In the genomic region with DNA sequence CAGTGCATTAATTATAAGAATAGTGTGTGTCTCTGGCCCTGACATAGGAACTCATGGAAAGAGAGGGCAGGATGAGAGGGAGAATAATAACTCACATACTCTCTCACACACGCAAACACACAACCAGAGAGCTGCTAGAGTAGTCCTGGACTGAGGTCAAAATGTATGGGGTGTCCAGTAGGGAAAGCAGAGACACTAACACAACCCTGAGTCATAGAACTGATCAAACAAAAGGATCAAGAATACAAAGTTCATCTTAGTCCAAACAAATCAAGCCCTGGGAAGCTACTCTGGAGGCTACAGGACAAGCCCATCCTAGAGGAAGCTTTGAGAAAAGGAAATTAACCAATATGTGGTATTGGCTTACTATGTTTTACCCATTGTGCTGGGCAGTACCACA, we compare ENCODE assay signal across 1 cellular context.
TF ChIP-seq lines count a peak whose summit lies in the region.

No MANE protein-coding gene starts in this region.

TF ChIP-seq in HepG2, 621 proteins besides CTCF, POLR2A, EP300 and RAD21 (continued from another document and continues in another):
- TF ChIP-seq RNF219 (CRISPR knock-in tag; IDR thresholded peaks at IDR 0.05) (no peak), FIP1L1 (IDR thresholded peaks at IDR 0.05; ENCODE audit: borderline replicate concordance, insufficient read depth, low read depth, low read length) (no peak), CREB3 (CRISPR knock-in tag; IDR thresholded peaks at IDR 0.05) (no peak), ZNF333 (CRISPR knock-in tag; IDR thresholded peaks at IDR 0.05; ENCODE audit: borderline replicate concordance) (no peak), MAFG (CRISPR knock-in tag; IDR thresholded peaks at IDR 0.05) (no peak), RFX5 (IDR thresholded peaks at IDR 0.05; ENCODE audit: low read depth, low read length) (no peak), ZBTB2 (CRISPR knock-in tag; IDR thresholded peaks at IDR 0.05; ENCODE audit: low read depth) (no peak), ZFP1 (CRISPR knock-in tag; IDR thresholded peaks at IDR 0.05) (no peak), ZNF816 (CRISPR knock-in tag; IDR thresholded peaks at IDR 0.05; ENCODE audit: borderline replicate concordance) (no peak; the same call in 1 of the 2 replicates), HIVEP1 (CRISPR knock-in tag; IDR thresholded peaks at IDR 0.05) (no peak), KDM2A (CRISPR knock-in tag; IDR thresholded peaks at IDR 0.05; ENCODE audit: borderline replicate concordance, low read depth) (no peak), TOE1 (CRISPR knock-in tag; IDR thresholded peaks at IDR 0.05) (no peak), HNF4G (IDR thresholded peaks at IDR 0.05; ENCODE audit: borderline replicate concordance, low read depth, low read length) (peak; percentile 75; the same call in 1 of the 2 replicates), HNF4G (CRISPR knock-in tag; IDR thresholded peaks at IDR 0.05; ENCODE audit: borderline replicate concordance, low read depth) (no peak), ERF (CRISPR knock-in tag; IDR thresholded peaks at IDR 0.05) (peak; percentile 48; the same call in 1 of the 2 replicates), SSRP1 (CRISPR knock-in tag; IDR thresholded peaks at IDR 0.05) (no peak), ZNF878 (CRISPR knock-in tag; IDR thresholded peaks at IDR 0.05) (no peak), MATR3 (CRISPR knock-in tag; IDR thresholded peaks at IDR 0.05) (no peak), SNAPC5 (CRISPR knock-in tag; IDR thresholded peaks at IDR 0.05; ENCODE audit: borderline replicate concordance) (no peak), PRPF4 (IDR thresholded peaks at IDR 0.05; ENCODE audit: low read depth, low read length, poor library complexity, severe bottlenecking) (no peak), TRIM24 (CRISPR knock-in tag; IDR thresholded peaks at IDR 0.05) (no peak), ZNF264 (CRISPR knock-in tag; IDR thresholded peaks at IDR 0.05) (peak; percentile 44; the same call in 1 of the 2 replicates), ZNF552 (CRISPR knock-in tag; IDR thresholded peaks at IDR 0.05; ENCODE audit: borderline replicate concordance) (no peak), DR1 (CRISPR knock-in tag; IDR thresholded peaks at IDR 0.05) (no peak), LBX2 (CRISPR knock-in tag; IDR thresholded peaks at IDR 0.05; ENCODE audit: borderline replicate concordance) (no peak), ZNF335 (CRISPR knock-in tag; IDR thresholded peaks at IDR 0.05) (no peak), ZNF572 (CRISPR knock-in tag; IDR thresholded peaks at IDR 0.05) (no peak), RELA (CRISPR knock-in tag; IDR thresholded peaks at IDR 0.05) (no peak), ZNF775 (CRISPR knock-in tag; IDR thresholded peaks at IDR 0.05; ENCODE audit: borderline replicate concordance) (no peak), FOXK1 (CRISPR knock-in tag; IDR thresholded peaks at IDR 0.05; ENCODE audit: borderline replicate concordance, low read depth) (no peak), ZNF781 (CRISPR knock-in tag; IDR thresholded peaks at IDR 0.05; ENCODE audit: borderline replicate concordance, not compliant biosample characterization) (no peak), NCOA5 (CRISPR knock-in tag; IDR thresholded peaks at IDR 0.05) (no peak), DNMT1 (CRISPR knock-in tag; IDR thresholded peaks at IDR 0.05) (no peak), ZNF674 (CRISPR knock-in tag; IDR thresholded peaks at IDR 0.05; ENCODE audit: low read depth) (no peak), RORA (CRISPR knock-in tag; IDR thresholded peaks at IDR 0.05) (no peak), IRX3 (CRISPR knock-in tag; IDR thresholded peaks at IDR 0.05; ENCODE audit: borderline replicate concordance, low read depth) (no peak), BCL6 (CRISPR knock-in tag; IDR thresholded peaks at IDR 0.05) (no peak; the same call in 1 of the 2 replicates), HMGXB3 (CRISPR knock-in tag; IDR thresholded peaks at IDR 0.05; ENCODE audit: borderline replicate concordance) (no peak), ZNF713 (CRISPR knock-in tag; IDR thresholded peaks at IDR 0.05) (no peak), KAT2B (IDR thresholded peaks at IDR 0.05; ENCODE audit: borderline replicate concordance, low read depth, low read length) (no peak), HHEX (CRISPR knock-in tag; IDR thresholded peaks at IDR 0.05) (no peak), ATM (IDR thresholded peaks at IDR 0.05; ENCODE audit: borderline replicate concordance) (no peak), HOXA7 (CRISPR knock-in tag; IDR thresholded peaks at IDR 0.05) (no peak)
- TF ChIP-seq, protein P1, sequence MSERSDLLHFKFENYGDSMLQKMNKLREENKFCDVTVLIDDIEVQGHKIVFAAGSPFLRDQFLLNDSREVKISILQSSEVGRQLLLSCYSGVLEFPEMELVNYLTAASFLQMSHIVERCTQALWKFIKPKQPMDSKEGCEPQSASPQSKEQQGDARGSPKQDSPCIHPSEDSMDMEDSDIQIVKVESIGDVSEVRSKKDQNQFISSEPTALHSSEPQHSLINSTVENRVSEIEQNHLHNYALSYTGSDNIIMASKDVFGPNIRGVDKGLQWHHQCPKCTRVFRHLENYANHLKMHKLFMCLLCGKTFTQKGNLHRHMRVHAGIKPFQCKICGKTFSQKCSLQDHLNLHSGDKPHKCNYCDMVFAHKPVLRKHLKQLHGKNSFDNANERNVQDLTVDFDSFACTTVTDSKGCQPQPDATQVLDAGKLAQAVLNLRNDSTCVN (CRISPR knock-in tag; IDR thresholded peaks at IDR 0.05; ENCODE audit: borderline replicate concordance), result no peak
- TF ChIP-seq, protein P2, sequence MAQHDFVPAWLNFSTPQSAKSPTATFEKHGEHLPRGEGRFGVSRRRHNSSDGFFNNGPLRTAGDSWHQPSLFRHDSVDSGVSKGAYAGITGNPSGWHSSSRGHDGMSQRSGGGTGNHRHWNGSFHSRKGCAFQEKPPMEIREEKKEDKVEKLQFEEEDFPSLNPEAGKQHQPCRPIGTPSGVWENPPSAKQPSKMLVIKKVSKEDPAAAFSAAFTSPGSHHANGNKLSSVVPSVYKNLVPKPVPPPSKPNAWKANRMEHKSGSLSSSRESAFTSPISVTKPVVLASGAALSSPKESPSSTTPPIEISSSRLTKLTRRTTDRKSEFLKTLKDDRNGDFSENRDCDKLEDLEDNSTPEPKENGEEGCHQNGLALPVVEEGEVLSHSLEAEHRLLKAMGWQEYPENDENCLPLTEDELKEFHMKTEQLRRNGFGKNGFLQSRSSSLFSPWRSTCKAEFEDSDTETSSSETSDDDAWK (CRISPR knock-in tag; IDR thresholded peaks at IDR 0.05), result no peak
- TF ChIP-seq, protein P3, sequence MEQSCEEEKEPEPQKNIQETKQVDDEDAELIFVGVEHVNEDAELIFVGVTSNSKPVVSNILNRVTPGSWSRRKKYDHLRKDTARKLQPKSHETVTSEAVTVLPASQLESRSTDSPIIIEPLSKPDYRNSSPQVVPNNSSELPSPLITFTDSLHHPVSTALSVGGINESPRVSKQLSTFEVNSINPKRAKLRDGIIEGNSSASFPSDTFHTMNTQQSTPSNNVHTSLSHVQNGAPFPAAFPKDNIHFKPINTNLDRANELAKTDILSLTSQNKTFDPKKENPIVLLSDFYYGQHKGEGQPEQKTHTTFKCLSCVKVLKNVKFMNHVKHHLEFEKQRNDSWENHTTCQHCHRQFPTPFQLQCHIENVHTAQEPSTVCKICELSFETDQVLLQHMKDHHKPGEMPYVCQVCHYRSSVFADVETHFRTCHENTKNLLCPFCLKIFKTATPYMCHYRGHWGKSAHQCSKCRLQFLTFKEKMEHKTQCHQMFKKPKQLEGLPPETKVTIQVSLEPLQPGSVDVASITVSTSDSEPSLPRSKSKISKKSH (CRISPR knock-in tag; IDR thresholded peaks at IDR 0.05; ENCODE audit: borderline replicate concordance), result no peak
- TF ChIP-seq, protein P4, sequence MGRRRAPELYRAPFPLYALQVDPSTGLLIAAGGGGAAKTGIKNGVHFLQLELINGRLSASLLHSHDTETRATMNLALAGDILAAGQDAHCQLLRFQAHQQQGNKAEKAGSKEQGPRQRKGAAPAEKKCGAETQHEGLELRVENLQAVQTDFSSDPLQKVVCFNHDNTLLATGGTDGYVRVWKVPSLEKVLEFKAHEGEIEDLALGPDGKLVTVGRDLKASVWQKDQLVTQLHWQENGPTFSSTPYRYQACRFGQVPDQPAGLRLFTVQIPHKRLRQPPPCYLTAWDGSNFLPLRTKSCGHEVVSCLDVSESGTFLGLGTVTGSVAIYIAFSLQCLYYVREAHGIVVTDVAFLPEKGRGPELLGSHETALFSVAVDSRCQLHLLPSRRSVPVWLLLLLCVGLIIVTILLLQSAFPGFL (CRISPR knock-in tag; IDR thresholded peaks at IDR 0.05), result no peak
- TF ChIP-seq, protein P5, sequence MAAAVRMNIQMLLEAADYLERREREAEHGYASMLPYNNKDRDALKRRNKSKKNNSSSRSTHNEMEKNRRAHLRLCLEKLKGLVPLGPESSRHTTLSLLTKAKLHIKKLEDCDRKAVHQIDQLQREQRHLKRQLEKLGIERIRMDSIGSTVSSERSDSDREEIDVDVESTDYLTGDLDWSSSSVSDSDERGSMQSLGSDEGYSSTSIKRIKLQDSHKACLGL (CRISPR knock-in tag; IDR thresholded peaks at IDR 0.05), result no peak
- TF ChIP-seq, protein P6, sequence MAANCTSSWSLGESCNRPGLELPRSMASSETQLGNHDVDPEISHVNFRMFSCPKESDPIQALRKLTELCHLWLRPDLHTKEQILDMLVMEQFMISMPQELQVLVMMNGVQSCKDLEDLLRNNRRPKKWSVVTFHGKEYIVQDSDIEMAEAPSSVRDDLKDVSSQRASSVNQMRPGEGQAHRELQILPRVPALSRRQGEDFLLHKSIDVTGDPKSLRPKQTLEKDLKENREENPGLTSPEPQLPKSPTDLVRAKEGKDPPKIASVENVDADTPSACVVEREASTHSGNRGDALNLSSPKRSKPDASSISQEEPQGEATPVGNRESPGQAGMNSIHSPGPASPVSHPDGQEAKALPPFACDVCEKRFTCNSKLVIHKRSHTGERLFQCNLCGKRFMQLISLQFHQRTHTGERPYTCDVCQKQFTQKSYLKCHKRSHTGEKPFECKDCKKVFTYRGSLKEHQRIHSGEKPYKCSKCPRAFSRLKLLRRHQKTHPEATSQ (CRISPR knock-in tag; IDR thresholded peaks at IDR 0.05; ENCODE audit: borderline replicate concordance), result no peak
